10 cellular contexts compared by ENCODE assay signal in the genomic region with DNA sequence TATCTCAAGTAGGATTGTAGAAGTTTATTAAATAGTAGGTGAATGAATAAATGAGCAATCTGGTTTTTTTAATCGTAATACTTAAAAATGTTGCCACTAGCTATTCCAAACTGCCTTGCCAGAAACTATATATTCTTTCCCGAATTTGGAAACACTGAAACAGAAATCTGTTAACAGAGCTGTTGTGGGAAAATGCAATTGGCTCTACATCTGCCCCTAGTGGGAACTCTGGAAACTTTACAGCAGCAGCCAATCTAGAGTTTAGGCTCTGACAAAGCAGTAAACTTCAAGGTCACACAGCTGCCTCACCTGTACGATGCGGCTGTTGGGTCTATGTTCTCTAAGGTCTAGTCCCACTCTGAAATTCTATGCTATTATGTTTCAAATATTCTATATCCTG. TPM values are rescaled to one million over a fixed set of nuclear protein-coding genes. Genes with fewer than 3 reads are reported as not detected.
DNase-seq lines count a peak whose midpoint lies in the region; ATAC-seq, FAIRE-seq and TF ChIP-seq lines count a peak whose summit lies in the region.
"Had no signal": no experiment of that assay in that cellular context is flagged by ENCODE, and none has a peak within 500 bp of the region (broad histone marks: within the 10 kb centered on the region; RNA-seq: fewer than 3 reads in every experiment).

No MANE protein-coding gene starts in this region.

- no peak overlapping the region for H2BK120ac ChIP-seq in H1 (replicated peaks; ENCODE audit: low read depth, low read length)

- no peak overlapping the region for H2BK15ac ChIP-seq in H1 (ENCODE audit: low read length)

- H3K27me3 ChIP-seq in H1 (replicated peaks in 1 of 4; ENCODE audit: control insufficient read depth in 3 of 4, extremely low read depth in 1 of 4, insufficient read depth in 3 of 4, low read length in 3 of 4): no peaks in the 10 kb centered on the region
- no peaks in the 10 kb centered on the region for H3K27me3 ChIP-seq in pancreas

- H2BK5ac ChIP-seq in H1 (ENCODE audit: low read depth, low read length): no peak overlapping the region

- H2AK5ac ChIP-seq in H1 (ENCODE audit: low read depth, low read length): no peak overlapping the region

- H3K36me3 ChIP-seq in H1 (ENCODE audit: control insufficient read depth in 2 of 4, insufficient read depth in 4 of 4, low read length in 3 of 4): no peaks in the 10 kb centered on the region
- no peaks in the 10 kb centered on the region for H3K36me3 ChIP-seq in pancreas

- H3K9ac ChIP-seq in H1 (replicated peaks in 1 of 4; ENCODE audit: extremely low read depth in 1 of 4, low read depth in 3 of 4, low read length in 3 of 4): no peak overlapping the region

- no peak overlapping the region for H4K5ac ChIP-seq in H1 (ENCODE audit: insufficient read length, low read depth, low read length)

- no peaks in the 10 kb centered on the region for H3K79me2 ChIP-seq in H1 (ENCODE audit: control insufficient read depth in 1 of 2, insufficient read depth in 2 of 2, low read length in 2 of 2)

- H3K56ac ChIP-seq in H1 (replicated peaks; ENCODE audit: insufficient read length, low read depth, low read length): no peak overlapping the region

- no peak overlapping the region for H3K14ac ChIP-seq in H1 (ENCODE audit: insufficient read length)

- peak in 1 of 2 experiments; percentile 17; a peak in 1 of 4 replicates for TF ChIP-seq RAD21 in H1 (IDR thresholded peaks at IDR 0.05 in 1 of 2, conservative IDR thresholded peaks at IDR 0.05 in 1 of 2; ENCODE audit: low read depth in 2 of 2, low read length in 2 of 2)

- H3K23ac ChIP-seq in H1 (ENCODE audit: insufficient read length): no peak overlapping the region

- intact Hi-C loops in pancreas (cut with DNase I) (no loop called here), posterior vena cava (cut with DNase I) (no loop called here)

- H3K4me1 ChIP-seq in H1 (replicated peaks in 1 of 4; ENCODE audit: control insufficient read depth in 3 of 4, insufficient read depth in 4 of 4, low read length in 3 of 4): no peaks in the 10 kb centered on the region
- no peaks in the 10 kb centered on the region for H3K4me1 ChIP-seq in pancreas

- no peak overlapping the region for H2BK12ac ChIP-seq in H1 (ENCODE audit: low read depth, low read length)

- TF ChIP-seq POLR2A in H1 (IDR thresholded peaks at IDR 0.05; ENCODE audit: control extremely low read depth in 1 of 2, low read depth in 2 of 2, low read length in 2 of 2): no peak

- no peak for TF ChIP-seq EP300 in H1 (IDR thresholded peaks at IDR 0.05; ENCODE audit: borderline replicate concordance in 1 of 2, low read depth in 2 of 2, low read length in 2 of 2)

- no peaks in the 10 kb centered on the region for H3K79me1 ChIP-seq in H1 (ENCODE audit: low read depth, low read length)

- 87% methylated on average over 4 of the region's 4 CpGs; no CpG with 5 or more reads in 1 of the 2 experiments for WGBS in H1 (ENCODE audit: extremely low coverage in 1 of 2, insufficient coverage in 1 of 2, insufficient read length in 1 of 2, insufficient replicate concordance in 2 of 2, low coverage in 1 of 2, low lambda C conversion rate in 2 of 2, missing lambda C conversion rate in 1 of 2), 2 experiments
- WGBS in pancreas, 2 donors: 13 to 20% methylated on average over 4 of the region's 4 CpGs

- no peak overlapping the region for H3K4me3 ChIP-seq in GM12875 (ENCODE audit: low read depth, low read length)
- H3K4me3 ChIP-seq in H1 (ENCODE audit: extremely low read depth in 1 of 4, insufficient read depth in 2 of 4, low read depth in 3 of 4, low read length in 4 of 4): no peak overlapping the region
- no peak overlapping the region for H3K4me3 ChIP-seq in pancreas

- FAIRE-seq in H1 (lab: Jason Lieb, UNC) (peak; percentile 72), pancreas (lab: Jason Lieb, UNC) (no peak)

- ATAC-seq in pancreas (peak; percentile 66 to 88 (median 76)), HG03025 (IDR thresholded peaks at IDR 0.05; ENCODE audit: low FRiP score, unreplicated experiment) (no peak), GM21825 (IDR thresholded peaks at IDR 0.05; ENCODE audit: unreplicated experiment) (no peak), GM21723 (IDR thresholded peaks at IDR 0.05; ENCODE audit: unreplicated experiment) (no peak)
- ATAC-seq: activated T-cell treated with anti-CD3 and anti-CD28 coated beads, Interleukin-2, amount 50 U/mL, for 72 hours had no signal

- no peak overlapping the region for H3K27ac ChIP-seq in H1 (ENCODE audit: low read depth, low read length)
- no peak overlapping the region for H3K27ac ChIP-seq in pancreas

- H3K4me2 ChIP-seq in H1 (ENCODE audit: insufficient read depth in 1 of 2, low read depth in 2 of 2, low read length in 2 of 2): no peak overlapping the region

- CTCF ChIA-PET in H1 (lab: Charles Lee; ENCODE audit: partially characterized antibody): interaction anchor here (0.5 to 3.8 kb wide), 20 partner anchors 9 to 989 kb away, joined by 3 to 14 read pairs (median 4); no protein-coding TSS in a partner anchor

- no peak overlapping the region for H3K4ac ChIP-seq in H1 (replicated peaks; ENCODE audit: insufficient read length, low read depth, low read length)

- H3K9me3 ChIP-seq in H1 (ENCODE audit: insufficient read depth in 2 of 2, low read depth in 1 of 2, low read length in 1 of 2) (no peaks in the 10 kb centered on the region), pancreas (no peaks in the 10 kb centered on the region)

- no peak overlapping the region for H4K8ac ChIP-seq in H1 (ENCODE audit: extremely low read depth, insufficient read depth, low read length)

- TF ChIP-seq CTCF in GM12875 (IDR thresholded peaks at IDR 0.05; ENCODE audit: borderline replicate concordance, insufficient read depth, low read depth, low read length) (peak; percentile 35; the same call in 1 of the 2 replicates), H1 (IDR thresholded peaks at IDR 0.05; ENCODE audit: control extremely low read depth in 1 of 3, insufficient read depth in 1 of 3, low read depth in 1 of 3, low read length in 3 of 3) (peak in 2 of 3 experiments; percentile 30 to 54; a peak in 3 of 4 replicates), pancreas (IDR thresholded peaks at IDR 0.05) (peak in 2 of 4 donors; percentile 26 to 31)

- no peaks in the 10 kb centered on the region for H4K20me1 ChIP-seq in H1 (replicated peaks in 1 of 2; ENCODE audit: control insufficient read depth in 1 of 2, insufficient read depth in 2 of 2, low read length in 2 of 2)

- no peaks in the 10 kb centered on the region for H3K23me2 ChIP-seq in H1 (ENCODE audit: low read depth, low read length)

- no peak overlapping the region for H2AFZ ChIP-seq in H1 (ENCODE audit: low read length)

- POLR2A ChIA-PET in H1 (lab: Charles Lee; ENCODE audit: partially characterized antibody): no interaction called here

- H3K18ac ChIP-seq in H1 (ENCODE audit: extremely low read depth, low read length): no peak overlapping the region

- no peak overlapping the region for H4K91ac ChIP-seq in H1 (replicated peaks; ENCODE audit: insufficient read length, low read length)

- no peak overlapping the region for H2BK20ac ChIP-seq in H1 (ENCODE audit: low read length)

- DNase-seq in M059J (ENCODE audit: low read depth) (peak; percentile 7), H1 (ENCODE audit: low read depth in 1 of 2, low spot score in 2 of 2) (no peak), pancreas (peak in 2 of 6 donors; percentile 9 to 32), posterior vena cava (ENCODE audit: low spot score) (no peak)
- DNase-seq: activated T-cell treated with anti-CD3 and anti-CD28 coated beads, Interleukin-2, amount 50 U/mL, for 72 hours; stimulated activated CD4-positive, alpha-beta T cell treated with anti-CD3 and anti-CD28 coated beads, Interleukin-12 subunit alpha, Interleukin-12 subunit beta, amount 100 ng/mL, for 4 hours had no signal

TF ChIP-seq in H1, 55 proteins besides CTCF, POLR2A, EP300 and RAD21:
- TF ChIP-seq TEAD4 (IDR thresholded peaks at IDR 0.05; ENCODE audit: low read depth, low read length): no peak
- no peak for TF ChIP-seq ASH2L (IDR thresholded peaks at IDR 0.05; ENCODE audit: low read length)
- TF ChIP-seq HDAC2 (IDR thresholded peaks at IDR 0.05; ENCODE audit: borderline replicate concordance in 1 of 2, low read depth in 2 of 2, low read length in 2 of 2): no peak
- no peak for TF ChIP-seq CHD1 (IDR thresholded peaks at IDR 0.05; ENCODE audit: low read depth, low read length)
- TF ChIP-seq BRCA1 (IDR thresholded peaks at IDR 0.05; ENCODE audit: low read depth, low read length): no peak
- TF ChIP-seq TAF1 (IDR thresholded peaks at IDR 0.05; ENCODE audit: low read depth, low read length): no peak
- no peak for TF ChIP-seq RFX5 (IDR thresholded peaks at IDR 0.05; ENCODE audit: borderline replicate concordance, low read depth, low read length)
- TF ChIP-seq JUND (IDR thresholded peaks at IDR 0.05; ENCODE audit: low read length): no peak
- no peak for TF ChIP-seq EGR1 (IDR thresholded peaks at IDR 0.05; ENCODE audit: borderline replicate concordance, low read depth, low read length)

RNA-seq across cellular contexts. Expression of a gene that starts 41.7 kb away (rescaled TPM):
- total RNA-seq in M059J (2014; rRNA removed; shearing (Covaris generic)): 15.3 and 20.9 TPM in 2 replicates
- total RNA-seq in H1 (2021; fragmentation: NEBNext Ultra II Directional; extraction: Animal tissue kit (Norgen Biotek cat#: 25700)): 5.1 and 5.5 TPM in 2 replicates
- polyA plus RNA-seq in H1 (2011; rRNA removed) (2.6 and 2.8 TPM in 2 replicates), pancreas (10 to 100 TPM; 24.4 to 35.1 TPM)
- polyA plus RNA-seq in H1 (2011; cell fraction: cytosol; rRNA removed): 2.7 TPM
- polyA plus RNA-seq in H1 (2011; cell fraction: nucleus; rRNA removed): 9.5 TPM
- 2.9 to 3.6 TPM (median 3.3 TPM) in 4 replicates for polyA plus RNA-seq in H1 (2012, experiment 1 of 2)
- polyA plus RNA-seq in H1 (2012, experiment 2 of 2): 0.41 TPM
- polyA plus RNA-seq in H1 (2013, experiment 1 of 2): 1.8 TPM
- polyA plus RNA-seq in H1 (2013, experiment 2 of 2): 1.3 TPM
- 11.4 and 20.6 TPM in 2 replicates for polyA minus RNA-seq in H1 (2011; rRNA and poly(A)+ RNA removed)
- 3.2 TPM for polyA minus RNA-seq in H1 (2011; cell fraction: cytosol; rRNA and poly(A)+ RNA removed)
- 27.3 TPM for polyA minus RNA-seq in H1 (2011; cell fraction: nucleus; rRNA and poly(A)+ RNA removed)
- total RNA-seq in pancreas (10 to 100 TPM; 39.1 to 56.2 (median 52.0) TPM), posterior vena cava (100 to 1,000 TPM; 135 to 184 TPM)

Comparison
In these comparisons a context has a peak if more than half of its experiments do, and no peak if none do; other contexts are left out.
1. ATAC-seq: peak in pancreas (4 of 4); none in HG03025 (single experiment), GM21825 (single experiment) and GM21723 (single experiment).